11 cellular contexts compared by ENCODE assay signal in genomic region chr16:79334127-79334526, GRCh38.
DNase-seq lines count a peak whose midpoint lies in the region; ATAC-seq, FAIRE-seq and TF ChIP-seq lines count a peak whose summit lies in the region.
"Had no signal": no experiment of that assay in that cellular context is flagged by ENCODE, and none has a peak within 500 bp of the region (broad histone marks: within the 10 kb centered on the region; RNA-seq: fewer than 3 reads in every experiment).

No MANE protein-coding gene starts in this region.

- no peak overlapping the region for H3K4me2 ChIP-seq in Karpas-422 (ENCODE audit: low read depth, low read length, poor library complexity, severe bottlenecking)

- DNase-seq in GM12864 (ENCODE audit: low read depth), result no peak
- DNase-seq in Karpas-422, result peak; percentile 71
- DNase-seq in activated T-cell treated with anti-CD3 and anti-CD28 coated beads, Interleukin-2, amount 50 U/mL, for 72 hours, result peak; percentile 18 to 52
- peak; percentile 5 for DNase-seq in small intestine
- DNase-seq in central memory CD4-positive, alpha-beta T cell, result no peak
- DNase-seq in NCI-H446 treated with DMSO at 0.1 percent for 48 hours (lab: John Stamatoyannopoulos, UW), result no peak
- DNase-seq: hypothalamus had no signal

- H3K4me3 ChIP-seq in GM12864 (ENCODE audit: low read depth, low read length) (no peak overlapping the region), Karpas-422 (ENCODE audit: low read length) (no peak overlapping the region), small intestine (ENCODE audit: low read depth in 1 of 2, low read length in 2 of 2) (no peak overlapping the region)

- H3K27me3 ChIP-seq in Karpas-422 (ENCODE audit: low read length) (no peaks in the 10 kb centered on the region), small intestine (ENCODE audit: control insufficient read depth in 2 of 2, insufficient read depth in 2 of 2, low read length in 2 of 2) (no peaks in the 10 kb centered on the region)

- peaks cover 0 to 2% of the 10 kb centered on the region in 2 donors for H3K36me3 Mint-ChIP-seq in activated T-cell treated with anti-CD3 and anti-CD28 coated beads, Interleukin-2, amount 50 U/mL, for 72 hours (ENCODE audit: insufficient read depth in 2 of 2)
- H3K36me3 Mint-ChIP-seq: stimulated activated effector memory CD8-positive, alpha-beta T cell treated with anti-CD3 and anti-CD28 coated beads, Interleukin-12 subunit alpha, Interleukin-12 subunit beta, amount 100 ng/mL, for 72 hours had no signal

- no peak for TF ChIP-seq POLR2A in GM18505 (IDR thresholded peaks at IDR 0.05; ENCODE audit: borderline replicate concordance, extremely low read depth, insufficient read depth, insufficient read length)

- FAIRE-seq in small intestine (lab: Jason Lieb, UNC), result no peak

- H3K4me1 Mint-ChIP-seq in activated T-cell treated with anti-CD3 and anti-CD28 coated beads, Interleukin-2, amount 50 U/mL, for 72 hours (ENCODE audit: low read depth), result peaks cover 7% of the 10 kb centered on the region

- H3K36me3 ChIP-seq in Karpas-422 (ENCODE audit: insufficient read depth, low read length) (no peaks in the 10 kb centered on the region), small intestine (ENCODE audit: control insufficient read depth in 2 of 2, insufficient read depth in 2 of 2, low read length in 2 of 2) (no peaks in the 10 kb centered on the region)

- peak in 1 of 2 donors; percentile 38 for ATAC-seq in activated T-cell treated with anti-CD3 and anti-CD28 coated beads, Interleukin-2, amount 50 U/mL, for 72 hours (replicated peaks in 1 of 2)
- ATAC-seq in GM18505 (IDR thresholded peaks at IDR 0.05; ENCODE audit: unreplicated experiment), result no peak
- no peak for ATAC-seq in HG03439 (IDR thresholded peaks at IDR 0.05; ENCODE audit: unreplicated experiment)
- ATAC-seq: stimulated activated effector memory CD8-positive, alpha-beta T cell treated with anti-CD3 and anti-CD28 coated beads, Interleukin-12 subunit alpha, Interleukin-12 subunit beta, amount 100 ng/mL, for 72 hours had no signal

- H3K4me3 Mint-ChIP-seq in activated T-cell treated with anti-CD3 and anti-CD28 coated beads, Interleukin-2, amount 50 U/mL, for 72 hours, result no peak overlapping the region
- H3K4me3 Mint-ChIP-seq: stimulated activated effector memory CD8-positive, alpha-beta T cell treated with anti-CD3 and anti-CD28 coated beads, Interleukin-12 subunit alpha, Interleukin-12 subunit beta, amount 100 ng/mL, for 72 hours had no signal

- H3K9me3 ChIP-seq in Karpas-422 (ENCODE audit: low read length), result no peaks in the 10 kb centered on the region
- no peaks in the 10 kb centered on the region for H3K9me3 ChIP-seq in small intestine (ENCODE audit: control insufficient read depth, low read depth)

- no peaks in the 10 kb centered on the region for H3K79me2 ChIP-seq in Karpas-422 (ENCODE audit: low read length)
- H3K79me2 ChIP-seq: parathyroid adenoma had no signal

- peak; percentile 57 for TF ChIP-seq CTCF in GM12864 (IDR thresholded peaks at IDR 0.05; ENCODE audit: low read depth, low read length, missing control alignments)

- peaks cover 28% of the 10 kb centered on the region for H3K27me3 Mint-ChIP-seq in activated T-cell treated with anti-CD3 and anti-CD28 coated beads, Interleukin-2, amount 50 U/mL, for 72 hours (ENCODE audit: low read depth)

- H3K27ac Mint-ChIP-seq in activated T-cell treated with anti-CD3 and anti-CD28 coated beads, Interleukin-2, amount 50 U/mL, for 72 hours, result no peak overlapping the region
- H3K27ac Mint-ChIP-seq: stimulated activated effector memory CD8-positive, alpha-beta T cell treated with anti-CD3 and anti-CD28 coated beads, Interleukin-12 subunit alpha, Interleukin-12 subunit beta, amount 100 ng/mL, for 72 hours had no signal

- H2AFZ ChIP-seq in Karpas-422 (ENCODE audit: low read length), result no peak overlapping the region
- H2AFZ ChIP-seq: parathyroid adenoma had no signal

- no peaks in the 10 kb centered on the region for H3K9me2 ChIP-seq in Karpas-422 (replicated peaks; ENCODE audit: insufficient read depth, low read length)

- H3K27ac ChIP-seq in Karpas-422 (ENCODE audit: low read length) (no peak overlapping the region), small intestine (ENCODE audit: low read depth in 1 of 2, low read length in 1 of 2) (no peak overlapping the region)
- H3K27ac ChIP-seq: parathyroid adenoma had no signal

- no peaks in the 10 kb centered on the region for H3K4me1 ChIP-seq in Karpas-422 (ENCODE audit: low read length)
- peaks cover 0 to 7% of the 10 kb centered on the region in 2 donors for H3K4me1 ChIP-seq in small intestine (ENCODE audit: control insufficient read depth in 2 of 2, insufficient read depth in 1 of 2, low read depth in 1 of 2, low read length in 1 of 2)
- H3K4me1 ChIP-seq: parathyroid adenoma had no signal

- no peaks in the 10 kb centered on the region for H3K9me3 Mint-ChIP-seq in activated T-cell treated with anti-CD3 and anti-CD28 coated beads, Interleukin-2, amount 50 U/mL, for 72 hours
- H3K9me3 Mint-ChIP-seq: stimulated activated effector memory CD8-positive, alpha-beta T cell treated with anti-CD3 and anti-CD28 coated beads, Interleukin-12 subunit alpha, Interleukin-12 subunit beta, amount 100 ng/mL, for 72 hours had no signal

- H4K20me1 ChIP-seq in Karpas-422 (ENCODE audit: insufficient read depth, low read depth, low read length), result no peaks in the 10 kb centered on the region

- 81 to 89% (median 83%) methylated on average over 13 of the region's 13 CpGs for WGBS in small intestine, 3 donors

- no peak overlapping the region for H3K9ac ChIP-seq in Karpas-422 (ENCODE audit: low read length)
- H3K9ac ChIP-seq: parathyroid adenoma had no signal

Comparison
In these comparisons a context has a peak if more than half of its experiments do, and no peak if none do; other contexts are left out.
1. DNase-seq: peak in Karpas-422 (single experiment), activated T-cell treated with anti-CD3 and anti-CD28 coated beads, Interleukin-2, amount 50 U/mL, for 72 hours (2 of 2) and small intestine (single experiment); none in GM12864 (single experiment), central memory CD4-positive, alpha-beta T cell (single experiment) and NCI-H446 treated with DMSO at 0.1 percent for 48 hours (single experiment).